In the genomic region with DNA sequence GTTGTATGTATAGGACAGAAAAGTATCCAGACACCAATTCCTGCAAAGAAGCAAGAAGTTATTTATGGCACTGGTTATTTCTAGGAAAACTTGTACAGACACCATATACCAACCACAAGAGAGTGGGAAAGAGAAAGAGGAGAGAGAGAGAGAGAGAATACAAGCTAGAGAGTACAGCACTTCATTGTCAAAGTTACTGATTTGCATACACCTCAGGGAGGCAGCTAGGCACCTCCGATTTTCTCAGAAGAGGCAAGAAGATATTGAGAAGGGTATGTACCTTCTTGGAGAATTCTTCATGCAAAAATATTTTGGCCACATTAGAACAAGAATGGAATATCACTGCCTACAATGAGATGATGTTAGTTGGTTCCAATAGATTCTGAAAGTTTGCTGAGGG, we compare ENCODE assay signal across 39 cellular contexts.
"Had no signal": no experiment of that assay in that cellular context is flagged by ENCODE, and none has a peak within 500 bp of the region (broad histone marks: within the 10 kb centered on the region; RNA-seq: fewer than 3 reads in every experiment).

No MANE protein-coding gene starts in this region.

- H3K27ac ChIP-seq: adrenal gland, body of pancreas, brain microvascular endothelial cell, breast epithelium, VCaP had no signal

- H3K4me1 ChIP-seq: adrenal gland, body of pancreas, breast epithelium had no signal

- H3K36me3 ChIP-seq: adrenal gland, brain microvascular endothelial cell, breast epithelium had no signal

- H3K36me3 Mint-ChIP-seq: activated CD8-positive, alpha-beta memory T cell treated with anti-CD3 and anti-CD28 coated beads, Interleukin-2, amount 10 ng/mL, durations not matched to agents 7 days and 5 days; activated naive CD4-positive, alpha-beta T cell treated with anti-CD3 and anti-CD28 coated beads, Interleukin-2, amount 50 U/mL, for 72 hours; activated naive CD8-positive, alpha-beta T cell treated with anti-CD3 and anti-CD28 coated beads for 36 hours had no signal

- H3K27me3 Mint-ChIP-seq: activated CD4-positive, alpha-beta memory T cell treated with anti-CD3 and anti-CD28 coated beads, Interleukin-2, amount 10 ng/mL, durations not matched to agents 7 days and 5 days; activated CD4-positive, alpha-beta T cell treated with anti-CD3 and anti-CD28 coated beads for 36 hours; activated CD4-positive, alpha-beta T cell treated with anti-CD3 and anti-CD28 coated beads, Interleukin-2, amount 10 ng/mL, durations not matched to agents 7 days and 5 days; activated CD8-positive, alpha-beta memory T cell treated with anti-CD3 and anti-CD28 coated beads, Interleukin-2, amount 10 ng/mL, durations not matched to agents 7 days and 5 days; activated naive CD8-positive, alpha-beta T cell treated with anti-CD3 and anti-CD28 coated beads for 36 hours; activated T-helper 17 cell treated with anti-CD3 and anti-CD28 coated beads, Interleukin-2, amount 50 U/mL, for 72 hours; central memory CD8-positive, alpha-beta T cell had no signal

- ATAC-seq: activated CD4-positive, alpha-beta T cell treated with anti-CD3 and anti-CD28 coated beads for 36 hours; activated CD4-positive, CD25-positive, alpha-beta regulatory T cell treated with anti-CD3 and anti-CD28 coated beads, Interleukin-2, amount 50 U/mL, for 24 hours; activated CD8-positive, alpha-beta memory T cell treated with anti-CD3 and anti-CD28 coated beads, Interleukin-2, amount 10 ng/mL, durations not matched to agents 7 days and 5 days; activated CD8-positive, alpha-beta T cell treated with anti-CD3 and anti-CD28 coated beads, Interleukin-2, amount 10 ng/mL, durations not matched to agents 7 days and 5 days; activated naive CD4-positive, alpha-beta T cell treated with anti-CD3 and anti-CD28 coated beads, Interleukin-2, amount 50 U/mL, for 72 hours; activated T-cell treated with anti-CD3 and anti-CD28 coated beads, Interleukin-2, amount 50 U/mL, for 4 hours; activated T-cell treated with anti-CD3 and anti-CD28 coated beads, Interleukin-2, amount 50 U/mL, for 72 hours; activated T-helper 17 cell treated with anti-CD3 and anti-CD28 coated beads, Interleukin-2, amount 50 U/mL, for 72 hours; body of pancreas had no signal

- H3K4me3 Mint-ChIP-seq: activated CD4-positive, alpha-beta memory T cell treated with anti-CD3 and anti-CD28 coated beads, Interleukin-2, amount 10 ng/mL, durations not matched to agents 7 days and 5 days; activated CD4-positive, alpha-beta T cell treated with anti-CD3 and anti-CD28 coated beads for 36 hours; activated CD4-positive, alpha-beta T cell treated with anti-CD3 and anti-CD28 coated beads, Interleukin-2, amount 10 ng/mL, durations not matched to agents 7 days and 5 days; activated CD8-positive, alpha-beta memory T cell treated with anti-CD3 and anti-CD28 coated beads, Interleukin-2, amount 10 ng/mL, durations not matched to agents 7 days and 5 days; activated CD8-positive, alpha-beta T cell treated with anti-CD3 and anti-CD28 coated beads, Interleukin-2, amount 10 ng/mL, durations not matched to agents 7 days and 5 days; activated naive CD4-positive, alpha-beta T cell treated with anti-CD3 and anti-CD28 coated beads for 36 hours; activated naive CD8-positive, alpha-beta T cell treated with anti-CD3 and anti-CD28 coated beads for 36 hours; activated T-cell treated with anti-CD3 and anti-CD28 coated beads, Interleukin-2, amount 50 U/mL, for 4 hours; activated T-cell treated with anti-CD3 and anti-CD28 coated beads, Interleukin-2, amount 50 U/mL, for 72 hours; activated T-helper 1 cell treated with anti-CD3 and anti-CD28 coated beads, Interleukin-12 subunit alpha, Interleukin-12 subunit beta, Interleukin-2, Interleukin-4 antibody, amounts not matched to agents 30 ng/mL and 10 ng/mL and 1 ng/mL, durations not matched to agents 14 hours and 24 hours and 36 hours; activated T-helper 17 cell treated with anti-CD3 and anti-CD28 coated beads, Interleukin-2, amount 50 U/mL, for 72 hours; central memory CD8-positive, alpha-beta T cell; T-helper 1 cell treated with Interleukin-12 subunit alpha and Interleukin-12 subunit beta and Interleukin-4 antibody, amounts not matched to agents 30 μg/mL and 1 μg/mL, for 36 hours; T-helper 2 cell treated with Interferon-gamma antibody and Interleukin-4, amounts not matched to agents 5 μg/mL and 100 μg/mL, for 36 hours had no signal

- H3K9me3 ChIP-seq: adrenal gland, body of pancreas, breast epithelium had no signal

- DNase-seq: activated CD4-positive, alpha-beta memory T cell treated with anti-CD3 and anti-CD28 coated beads, Interleukin-2, amount 10 ng/mL, durations not matched to agents 7 days and 5 days; activated CD4-positive, alpha-beta T cell treated with anti-CD3 and anti-CD28 coated beads for 1 hour; activated CD4-positive, alpha-beta T cell treated with anti-CD3 and anti-CD28 coated beads for 36 hours; activated CD4-positive, alpha-beta T cell treated with anti-CD3 and anti-CD28 coated beads for 48 hours; activated CD4-positive, alpha-beta T cell treated with anti-CD3 and anti-CD28 coated beads, Interleukin-2, amount 10 ng/mL, durations not matched to agents 7 days and 5 days; activated CD4-positive, alpha-beta T cell treated with anti-CD3 and anti-CD28 coated beads, Interleukin-2, amount 50 U/mL, for 48 hours; activated CD4-positive, CD25-positive, alpha-beta regulatory T cell; activated CD8-positive, alpha-beta memory T cell treated with anti-CD3 and anti-CD28 coated beads for 24 hours; activated CD8-positive, alpha-beta memory T cell treated with anti-CD3 and anti-CD28 coated beads, Interleukin-2, amount 10 ng/mL, durations not matched to agents 7 days and 5 days; activated CD8-positive, alpha-beta T cell treated with anti-CD3 and anti-CD28 coated beads, Interleukin-2, amount 10 ng/mL, durations not matched to agents 7 days and 5 days; activated effector memory CD4-positive, alpha-beta T cell treated with anti-CD3 and anti-CD28 coated beads, Interleukin-2, amount 50 U/mL, for 16 hours; activated gamma-delta T cell treated with Interleukin-2 at 50 U/mL for 16 hours; activated naive CD4-positive, alpha-beta T cell; activated naive CD4-positive, alpha-beta T cell treated with anti-CD3 and anti-CD28 coated beads for 36 hours; activated naive CD4-positive, alpha-beta T cell treated with anti-CD3 and anti-CD28 coated beads, Interleukin-2, amount 50 U/mL, for 16 hours; activated naive CD8-positive, alpha-beta T cell treated with anti-CD3 and anti-CD28 coated beads for 36 hours; activated T-cell treated with anti-CD3 and anti-CD28 coated beads for 4 hours; activated T-cell treated with anti-CD3 and anti-CD28 coated beads, Interleukin-2, amount 50 U/mL, for 1 hour; activated T-cell treated with anti-CD3 and anti-CD28 coated beads, Interleukin-2, amount 50 U/mL, for 4 hours; activated T-cell treated with anti-CD3 and anti-CD28 coated beads, Interleukin-2, amount 50 U/mL, for 72 hours; adrenal gland; amniotic stem cell; aorta; body of pancreas; brain microvascular endothelial cell; caudate nucleus; cerebellar nuclear complex; T-helper 1 cell; T-helper 2 cell; T-helper 9 cell had no signal

- H3K4me1 Mint-ChIP-seq: activated CD4-positive, alpha-beta memory T cell treated with anti-CD3 and anti-CD28 coated beads, Interleukin-2, amount 10 ng/mL, durations not matched to agents 7 days and 5 days; activated CD4-positive, alpha-beta T cell treated with anti-CD3 and anti-CD28 coated beads for 36 hours; activated CD4-positive, alpha-beta T cell treated with anti-CD3 and anti-CD28 coated beads, Interleukin-2, amount 10 ng/mL, durations not matched to agents 7 days and 5 days; activated CD8-positive, alpha-beta memory T cell treated with anti-CD3 and anti-CD28 coated beads, Interleukin-2, amount 10 ng/mL, durations not matched to agents 7 days and 5 days; activated naive CD8-positive, alpha-beta T cell treated with anti-CD3 and anti-CD28 coated beads for 36 hours; activated T-helper 17 cell treated with anti-CD3 and anti-CD28 coated beads, Interleukin-2, amount 50 U/mL, for 72 hours; central memory CD8-positive, alpha-beta T cell had no signal

- H3K9me3 Mint-ChIP-seq: activated CD4-positive, alpha-beta memory T cell treated with anti-CD3 and anti-CD28 coated beads, Interleukin-2, amount 10 ng/mL, durations not matched to agents 7 days and 5 days; activated CD4-positive, alpha-beta T cell treated with anti-CD3 and anti-CD28 coated beads, Interleukin-2, amount 10 ng/mL, durations not matched to agents 7 days and 5 days; activated naive CD4-positive, alpha-beta T cell treated with anti-CD3 and anti-CD28 coated beads for 36 hours; activated naive CD8-positive, alpha-beta T cell treated with anti-CD3 and anti-CD28 coated beads for 36 hours; activated T-cell treated with anti-CD3 and anti-CD28 coated beads, Interleukin-2, amount 50 U/mL, for 4 hours; activated T-cell treated with anti-CD3 and anti-CD28 coated beads, Interleukin-2, amount 50 U/mL, for 72 hours; activated T-helper 1 cell treated with anti-CD3 and anti-CD28 coated beads, Interleukin-12 subunit alpha, Interleukin-12 subunit beta, Interleukin-2, Interleukin-4 antibody, amounts not matched to agents 30 ng/mL and 10 ng/mL and 1 ng/mL, durations not matched to agents 14 hours and 24 hours and 36 hours; T-helper 1 cell treated with Interleukin-12 subunit alpha and Interleukin-12 subunit beta and Interleukin-4 antibody, amounts not matched to agents 30 μg/mL and 1 μg/mL, for 36 hours; T-helper 2 cell treated with Interferon-gamma antibody and Interleukin-4, amounts not matched to agents 5 μg/mL and 100 μg/mL, for 36 hours had no signal

- H3K4me3 ChIP-seq: adrenal gland, body of pancreas, breast epithelium had no signal

- H3K27me3 ChIP-seq: adrenal gland, body of pancreas, brain microvascular endothelial cell, breast epithelium had no signal

- H3K27ac Mint-ChIP-seq: activated CD4-positive, alpha-beta memory T cell treated with anti-CD3 and anti-CD28 coated beads, Interleukin-2, amount 10 ng/mL, durations not matched to agents 7 days and 5 days; activated CD4-positive, alpha-beta T cell treated with anti-CD3 and anti-CD28 coated beads for 36 hours; activated CD4-positive, alpha-beta T cell treated with anti-CD3 and anti-CD28 coated beads, Interleukin-2, amount 10 ng/mL, durations not matched to agents 7 days and 5 days; activated CD8-positive, alpha-beta memory T cell treated with anti-CD3 and anti-CD28 coated beads, Interleukin-2, amount 10 ng/mL, durations not matched to agents 7 days and 5 days; activated CD8-positive, alpha-beta T cell treated with anti-CD3 and anti-CD28 coated beads, Interleukin-2, amount 10 ng/mL, durations not matched to agents 7 days and 5 days; activated naive CD4-positive, alpha-beta T cell treated with anti-CD3 and anti-CD28 coated beads for 36 hours; activated naive CD4-positive, alpha-beta T cell treated with anti-CD3 and anti-CD28 coated beads, Interleukin-2, amount 50 U/mL, for 72 hours; activated naive CD8-positive, alpha-beta T cell treated with anti-CD3 and anti-CD28 coated beads for 36 hours; activated T-cell treated with anti-CD3 and anti-CD28 coated beads, Interleukin-2, amount 50 U/mL, for 72 hours; activated T-helper 1 cell treated with anti-CD3 and anti-CD28 coated beads, Interleukin-12 subunit alpha, Interleukin-12 subunit beta, Interleukin-2, Interleukin-4 antibody, amounts not matched to agents 30 ng/mL and 10 ng/mL and 1 ng/mL, durations not matched to agents 14 hours and 24 hours and 36 hours; activated T-helper 17 cell treated with anti-CD3 and anti-CD28 coated beads, Interleukin-2, amount 50 U/mL, for 72 hours; T-helper 1 cell treated with Interleukin-12 subunit alpha and Interleukin-12 subunit beta and Interleukin-4 antibody, amounts not matched to agents 30 μg/mL and 1 μg/mL, for 36 hours; T-helper 2 cell treated with Interferon-gamma antibody and Interleukin-4, amounts not matched to agents 5 μg/mL and 100 μg/mL, for 36 hours had no signal
